Comparison of ENCODE assay signal across 28 cellular contexts in the genomic region with DNA sequence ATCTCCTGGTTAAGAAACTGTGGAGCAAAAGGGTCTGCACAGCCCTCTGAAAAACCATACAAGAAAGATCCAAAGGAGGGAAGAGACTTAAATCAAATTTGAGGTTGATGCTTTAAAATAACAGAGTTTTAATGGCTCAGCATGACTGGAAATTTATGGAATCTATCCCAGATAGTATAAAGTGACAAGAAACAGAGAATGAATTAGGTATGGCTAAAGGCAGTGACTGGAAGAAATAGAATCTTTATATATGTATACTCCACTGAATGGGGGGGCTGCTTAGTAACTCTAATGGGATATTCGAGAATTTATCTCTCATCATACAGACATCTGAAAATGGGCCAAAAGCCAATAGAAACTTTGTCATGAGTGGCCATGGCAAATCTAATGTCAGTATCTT.
"Had no signal": no experiment of that assay in that cellular context is flagged by ENCODE, and none has a peak within 500 bp of the region (broad histone marks: within the 10 kb centered on the region; RNA-seq: fewer than 3 reads in every experiment).

No MANE protein-coding gene starts in this region.

- DNase-seq: activated B cell treated with CpG ODN at 0.5 μM for 24 hours; activated CD4-positive, alpha-beta T cell treated with anti-CD3 and anti-CD28 coated beads for 48 hours; activated CD4-positive, alpha-beta T cell treated with anti-CD3 and anti-CD28 coated beads, Interleukin-2, amount 50 U/mL, for 1 hour; activated CD4-positive, alpha-beta T cell treated with anti-CD3 and anti-CD28 coated beads, Interleukin-2, amount 50 U/mL, for 48 hours; activated CD8-positive, alpha-beta memory T cell treated with anti-CD3 and anti-CD28 coated beads for 24 hours; activated CD8-positive, alpha-beta T cell treated with anti-CD3 and anti-CD28 coated beads for 36 hours; activated effector memory CD4-positive, alpha-beta T cell treated with Interleukin-2 at 50 U/mL for 16 hours; activated gamma-delta T cell treated with Interleukin-2 at 50 U/mL for 16 hours; activated naive CD4-positive, alpha-beta T cell treated with anti-CD3 and anti-CD28 coated beads, Interleukin-2, amount 50 U/mL, for 16 hours; activated naive CD4-positive, alpha-beta T cell treated with Interleukin-2 at 50 U/mL for 16 hours; activated T-cell treated with anti-CD3 and anti-CD28 coated beads, Interleukin-2, amount 50 U/mL, for 4 hours; anterior cingulate cortex; body of pancreas; central memory CD4-positive, alpha-beta T cell; cerebellar nuclear complex; colonic mucosa; effector CD8-positive, alpha-beta T cell; esophagus squamous epithelium; foreskin melanocyte; T-helper 1 cell; T-helper 17 cell; WERI-Rb-1 had no signal

- H3K4me3 ChIP-seq: body of pancreas, cardiac muscle cell, colonic mucosa, esophagus squamous epithelium, gastroesophageal sphincter had no signal

- H3K27ac ChIP-seq: body of pancreas, cardiac muscle cell, colonic mucosa, epithelial cell of prostate, esophagus squamous epithelium, gastroesophageal sphincter, WERI-Rb-1 had no signal

- H3K4me1 ChIP-seq: body of pancreas, colonic mucosa, esophagus squamous epithelium, gastroesophageal sphincter had no signal

- H3K27me3 ChIP-seq: body of pancreas, cardiac muscle cell, colonic mucosa, esophagus squamous epithelium, gastroesophageal sphincter had no signal

- H3K36me3 ChIP-seq: cardiac muscle cell, colonic mucosa, esophagus squamous epithelium, gastroesophageal sphincter, WERI-Rb-1 had no signal

- H3K9me3 ChIP-seq: body of pancreas, colonic mucosa, esophagus squamous epithelium, gastroesophageal sphincter had no signal

- ATAC-seq: activated CD4-positive, CD25-positive, alpha-beta regulatory T cell treated with anti-CD3 and anti-CD28 coated beads, Interleukin-2, amount 50 U/mL, for 24 hours; activated CD8-positive, alpha-beta T cell treated with anti-CD3 and anti-CD28 coated beads for 36 hours; activated T-cell treated with anti-CD3 and anti-CD28 coated beads, Interleukin-2, amount 50 U/mL, for 4 hours; body of pancreas; gastroesophageal sphincter; T-helper 17 cell had no signal

- FAIRE-seq: endometrium, endothelial cell of umbilical vein had no signal
